Comparison of ENCODE assay signal across 19 cellular contexts in genomic region chr14:96192049-96192448, GRCh38. TPM values are rescaled to one million over a fixed set of nuclear protein-coding genes. Genes with fewer than 3 reads are reported as not detected.
"Had no signal": no experiment of that assay in that cellular context is flagged by ENCODE, and none has a peak within 500 bp of the region (broad histone marks: within the 10 kb centered on the region; RNA-seq: fewer than 3 reads in every experiment).

No MANE protein-coding gene starts in this region.

- H3K9me3 ChIP-seq: neutrophil, pancreas, suprapubic skin had no signal

- H3K27ac ChIP-seq: neutrophil, pancreas, suprapubic skin had no signal

- H3K27me3 Mint-ChIP-seq: activated naive CD4-positive, alpha-beta T cell treated with anti-CD3 and anti-CD28 coated beads, Interleukin-2, amount 50 U/mL, for 24 hours had no signal

- H3K4me3 ChIP-seq: pancreas, smooth muscle cell, suprapubic skin had no signal

- H3K27me3 ChIP-seq: pancreas had no signal

- H3K4me3 Mint-ChIP-seq: activated naive CD4-positive, alpha-beta T cell treated with anti-CD3 and anti-CD28 coated beads, Interleukin-2, amount 50 U/mL, for 24 hours; dendritic cell treated with granulocyte-macrophage colony-stimulating factor and Interleukin-4, amounts not matched to agents 40 ng/mL and 50 ng/mL, for 4 days; memory B cell; natural killer cell; stimulated activated naive CD8-positive, alpha-beta T cell treated with anti-CD3 and anti-CD28 coated beads, Interleukin-15, amount 100 ng/mL, for 72 hours had no signal

- H3K4me1 Mint-ChIP-seq: natural killer cell had no signal

- H3K36me3 ChIP-seq: neutrophil, pancreas, suprapubic skin had no signal

- H3K4me1 ChIP-seq: suprapubic skin had no signal

- H3K36me3 Mint-ChIP-seq: activated naive CD4-positive, alpha-beta T cell treated with anti-CD3 and anti-CD28 coated beads, Interleukin-2, amount 50 U/mL, for 24 hours; memory B cell; natural killer cell had no signal

- ATAC-seq: natural killer cell; pancreas; sciatic nerve; stimulated activated naive CD8-positive, alpha-beta T cell treated with anti-CD3 and anti-CD28 coated beads, Interleukin-15, amount 100 ng/mL, for 72 hours had no signal

- H3K27ac Mint-ChIP-seq: activated naive CD4-positive, alpha-beta T cell treated with anti-CD3 and anti-CD28 coated beads, Interleukin-2, amount 50 U/mL, for 24 hours; dendritic cell treated with granulocyte-macrophage colony-stimulating factor and Interleukin-4, amounts not matched to agents 40 ng/mL and 50 ng/mL, for 4 days; memory B cell; natural killer cell; stimulated activated naive CD8-positive, alpha-beta T cell treated with anti-CD3 and anti-CD28 coated beads, Interleukin-15, amount 100 ng/mL, for 72 hours had no signal

- H3K9me3 Mint-ChIP-seq: dendritic cell treated with granulocyte-macrophage colony-stimulating factor and Interleukin-4, amounts not matched to agents 40 ng/mL and 50 ng/mL, for 4 days; memory B cell; natural killer cell had no signal

- DNase-seq: activated CD4-positive, alpha-beta T cell treated with anti-CD3 and anti-CD28 coated beads, Interleukin-2, amount 50 U/mL, for 1 hour; activated CD8-positive, alpha-beta memory T cell treated with anti-CD3 and anti-CD28 coated beads for 24 hours; activated CD8-positive, alpha-beta memory T cell treated with anti-CD3 and anti-CD28 coated beads, Interleukin-2, amount 50 U/mL, for 48 hours; activated gamma-delta T cell; effector memory CD4-positive, alpha-beta T cell; natural killer cell; pancreas; stimulated activated CD4-positive, alpha-beta T cell treated with anti-CD3 and anti-CD28 coated beads, Interleukin-4, amount 100 ng/mL, for 1 hour; stimulated activated naive CD8-positive, alpha-beta T cell treated with anti-CD3 and anti-CD28 coated beads, Interleukin-15, amount 100 ng/mL, for 72 hours; T-helper 1 cell; T-helper 9 cell; trophoblast cell had no signal

RNA-seq across cellular contexts. Expression of gene BDKRB2, which starts 12.6 kb away (rescaled TPM):
- total RNA-seq: natural killer cell had no signal
